ENCODE assay signal across 8 cellular contexts in genomic region chr5:65562731-65563701, GRCh38. TPM values are rescaled to one million over a fixed set of nuclear protein-coding genes. Genes with fewer than 3 reads are reported as not detected.
DNase-seq lines count a peak whose midpoint lies in the region; ATAC-seq and TF ChIP-seq lines count a peak whose summit lies in the region.

Gene CENPK, minus strand, starts transcription at chr5:65563168. Its CDS starts 8,261 bp downstream, at chr5:65554907.
Gene PPWD1, plus strand, starts transcription at chr5:65563296. Its CDS starts 15 bp downstream, at chr5:65563311.

- no peak within 1 kb of the TSS for H3K18ac ChIP-seq in mesendoderm (ENCODE audit: low read length)

- peaks cover 24% of the 10 kb centered on the region for H3K79me2 ChIP-seq in mesendoderm (ENCODE audit: control insufficient read depth, insufficient read depth, low read length)

- DNase-seq in COR-L47 (lab: John Stamatoyannopoulos, UW) (peak; percentile 95), HUDEP-2 (lab: John Stamatoyannopoulos, UW; ENCODE audit: unreplicated experiment in 76 of 76) (peak in 75 of 76 experiments; percentile 47 to 95 (median 90)), NT2/D1 (ENCODE audit: low read depth, low spot score) (peak; percentile 91), endodermal cell (peak; percentile 98), mesendoderm (peak; percentile 99)
- DNase-seq in activated CD8-positive, alpha-beta memory T cell treated with anti-CD3 and anti-CD28 coated beads, Interleukin-2, amount 10 ng/mL, durations not matched to agents 7 days and 5 days: peak; percentile 98
- DNase-seq in stimulated activated CD8-positive, alpha-beta memory T cell treated with anti-CD3 and anti-CD28 coated beads, Interleukin-15, amount 100 ng/mL, for 1 hour (ENCODE audit: low read depth): peak; percentile 90

- H3K27ac ChIP-seq in endodermal cell (ENCODE audit: low read depth, low read length) (peak within 1 kb of the TSS; percentile 89), mesendoderm (ENCODE audit: low read depth, low read length) (no peak within 1 kb of the TSS)

- no peak within 1 kb of the TSS for H2BK15ac ChIP-seq in mesendoderm (replicated peaks; ENCODE audit: low read depth)

- no peaks in the 10 kb centered on the region for H3K9me3 Mint-ChIP-seq in activated CD8-positive, alpha-beta memory T cell treated with anti-CD3 and anti-CD28 coated beads, Interleukin-2, amount 10 ng/mL, durations not matched to agents 7 days and 5 days (ENCODE audit: low read depth)
- no peaks in the 10 kb centered on the region for H3K9me3 Mint-ChIP-seq in endodermal cell

- H2AK5ac ChIP-seq in mesendoderm (ENCODE audit: low read length): no peak within 1 kb of the TSS

- TF ChIP-seq CTCF in endodermal cell (conservative IDR thresholded peaks at IDR 0.05): no peak

- H3K4me2 ChIP-seq in mesendoderm (ENCODE audit: low read length): peak within 1 kb of the TSS; percentile 83

- peak within 1 kb of the TSS; percentile 97 for H3K56ac ChIP-seq in mesendoderm (ENCODE audit: low read length)

- H4K5ac ChIP-seq in mesendoderm (ENCODE audit: low read length): peak within 1 kb of the TSS; percentile 44

- H3K36me3 Mint-ChIP-seq in activated CD8-positive, alpha-beta memory T cell treated with anti-CD3 and anti-CD28 coated beads, Interleukin-2, amount 10 ng/mL, durations not matched to agents 7 days and 5 days: peaks cover 37% of the 10 kb centered on the region
- H3K36me3 Mint-ChIP-seq in endodermal cell (ENCODE audit: low read depth): peaks cover 12% of the 10 kb centered on the region

- peaks cover 60% of the 10 kb centered on the region for H3K4me1 Mint-ChIP-seq in activated CD8-positive, alpha-beta memory T cell treated with anti-CD3 and anti-CD28 coated beads, Interleukin-2, amount 10 ng/mL, durations not matched to agents 7 days and 5 days
- peaks cover 13% of the 10 kb centered on the region for H3K4me1 Mint-ChIP-seq in endodermal cell

- H3K27me3 ChIP-seq in NT2/D1 (ENCODE audit: insufficient read depth, insufficient read length) (no peaks in the 10 kb centered on the region), endodermal cell (ENCODE audit: control insufficient read depth, insufficient read depth, low read length, poor library complexity, severe bottlenecking) (no peaks in the 10 kb centered on the region), mesendoderm (ENCODE audit: insufficient read depth, low read length, poor library complexity) (no peaks in the 10 kb centered on the region)

- H3K9me3 ChIP-seq in NT2/D1 (ENCODE audit: insufficient read depth, low read length) (no peaks in the 10 kb centered on the region), endodermal cell (ENCODE audit: control insufficient read depth, low read length) (no peaks in the 10 kb centered on the region)

- peak; percentile 99 for ATAC-seq in GM21381 (IDR thresholded peaks at IDR 0.05; ENCODE audit: unreplicated experiment)
- peak; percentile 99 for ATAC-seq in activated CD8-positive, alpha-beta memory T cell treated with anti-CD3 and anti-CD28 coated beads, Interleukin-2, amount 10 ng/mL, durations not matched to agents 7 days and 5 days

- 0 to 2% methylated on average over 24 to 51 of the region's 54 CpGs for WGBS in endodermal cell (ENCODE audit: insufficient coverage in 1 of 2, insufficient read length in 1 of 2), 2 experiments
- WGBS in mesendoderm (ENCODE audit: extremely low coverage, insufficient coverage, low lambda C conversion rate): no CpG with 5 or more reads among the region's 54 CpGs

- no peaks in the 10 kb centered on the region for H3K27me3 Mint-ChIP-seq in activated CD8-positive, alpha-beta memory T cell treated with anti-CD3 and anti-CD28 coated beads, Interleukin-2, amount 10 ng/mL, durations not matched to agents 7 days and 5 days
- no peaks in the 10 kb centered on the region for H3K27me3 Mint-ChIP-seq in endodermal cell (ENCODE audit: insufficient read depth)

- H3K4ac ChIP-seq in mesendoderm (ENCODE audit: low read depth, low read length): no peak within 1 kb of the TSS

- H3K4me3 ChIP-seq in NT2/D1 (ENCODE audit: insufficient read length, low read depth): peak within 1 kb of the TSS; percentile 98
- H3K4me3 ChIP-seq in endodermal cell (ENCODE audit: low read length): peak within 1 kb of the TSS; percentile 99
- peak within 1 kb of the TSS; percentile 98 for H3K4me3 ChIP-seq in mesendoderm (ENCODE audit: low read length)

- peaks cover 8% of the 10 kb centered on the region for H3K79me1 ChIP-seq in mesendoderm (ENCODE audit: low read length)

- H2BK120ac ChIP-seq in mesendoderm (ENCODE audit: low read depth, low read length): no peak within 1 kb of the TSS

- H3K23ac ChIP-seq in mesendoderm (ENCODE audit: low read length): no peak within 1 kb of the TSS

- peak within 1 kb of the TSS; percentile 99 for H3K27ac Mint-ChIP-seq in activated CD8-positive, alpha-beta memory T cell treated with anti-CD3 and anti-CD28 coated beads, Interleukin-2, amount 10 ng/mL, durations not matched to agents 7 days and 5 days
- H3K27ac Mint-ChIP-seq in endodermal cell: peak within 1 kb of the TSS; percentile 99

- peak within 1 kb of the TSS; percentile 97 for H3K9ac ChIP-seq in NT2/D1 (ENCODE audit: insufficient read length, low read depth)
- peak within 1 kb of the TSS; percentile 95 for H3K9ac ChIP-seq in endodermal cell (ENCODE audit: extremely low read depth, low read length, poor library complexity, severe bottlenecking)
- H3K9ac ChIP-seq in mesendoderm (ENCODE audit: low read length): peak within 1 kb of the TSS; percentile 95

- no peaks in the 10 kb centered on the region for H3K4me1 ChIP-seq in NT2/D1 (ENCODE audit: insufficient read depth, insufficient read length)
- no peaks in the 10 kb centered on the region for H3K4me1 ChIP-seq in endodermal cell (ENCODE audit: control insufficient read depth, insufficient read depth, low read length)
- H3K4me1 ChIP-seq in mesendoderm (ENCODE audit: control insufficient read depth, low read depth, low read length): no peaks in the 10 kb centered on the region

- H3K36me3 ChIP-seq in NT2/D1 (ENCODE audit: insufficient read depth, insufficient read length, low read length) (peaks cover 31% of the 10 kb centered on the region), endodermal cell (ENCODE audit: control insufficient read depth, insufficient read depth, low read length) (peaks cover 30% of the 10 kb centered on the region), mesendoderm (ENCODE audit: control insufficient read depth, insufficient read depth, low read length) (no peaks in the 10 kb centered on the region)

- H4K8ac ChIP-seq in mesendoderm (ENCODE audit: low read depth, low read length): no peak within 1 kb of the TSS

- CTCF ChIA-PET in activated CD8-positive, alpha-beta memory T cell treated with anti-CD3 and anti-CD28 coated beads, Interleukin-2, amount 10 ng/mL, durations not matched to agents 7 days and 5 days (lab: Charles Lee): interaction anchor here (0.9 to 2.1 kb wide), 6 partner anchors 11 to 80 kb away, joined by 3 to 8 read pairs (median 4); partner anchors contain the start of genes SHLD3 and TRAPPC13

- peak within 1 kb of the TSS; percentile 97 for H3K4me3 Mint-ChIP-seq in activated CD8-positive, alpha-beta memory T cell treated with anti-CD3 and anti-CD28 coated beads, Interleukin-2, amount 10 ng/mL, durations not matched to agents 7 days and 5 days
- peak within 1 kb of the TSS; percentile 84 for H3K4me3 Mint-ChIP-seq in endodermal cell

- no peak within 1 kb of the TSS for H2BK5ac ChIP-seq in mesendoderm (ENCODE audit: low read length)

RNA-seq across cellular contexts. Expression of gene CENPK, which starts in this region (rescaled TPM):
- total RNA-seq in activated CD8-positive, alpha-beta memory T cell treated with anti-CD3 and anti-CD28 coated beads, Interleukin-2, amount 10 ng/mL, durations not matched to agents 7 days and 5 days: 100 to 1,000 TPM in 1 of 2 experiments, 10 to 100 TPM in 1; 94.6 to 107 TPM
- 10 to 100 TPM; 49.9 to 66.7 TPM for total RNA-seq in endodermal cell
- polyA plus RNA-seq in endodermal cell (2013, experiment 1 of 2): 44.7 TPM
- polyA plus RNA-seq in endodermal cell (2013, experiment 2 of 2): 45.6 TPM
- polyA plus RNA-seq in mesendoderm (2013, experiment 1 of 2): 62.5 TPM
- polyA plus RNA-seq in mesendoderm (2013, experiment 2 of 2): 63.3 TPM

RNA-seq across cellular contexts. Expression of gene PPWD1, which starts in this region (rescaled TPM):
- 10 to 100 TPM; 49.0 to 54.1 TPM for total RNA-seq in activated CD8-positive, alpha-beta memory T cell treated with anti-CD3 and anti-CD28 coated beads, Interleukin-2, amount 10 ng/mL, durations not matched to agents 7 days and 5 days
- 10 to 100 TPM; 47.0 to 48.6 TPM for total RNA-seq in endodermal cell
- polyA plus RNA-seq in endodermal cell (2013, experiment 1 of 2): 44.8 TPM
- polyA plus RNA-seq in endodermal cell (2013, experiment 2 of 2): 43.6 TPM
- 33.4 TPM for polyA plus RNA-seq in mesendoderm (2013, experiment 1 of 2)
- 31.8 TPM for polyA plus RNA-seq in mesendoderm (2013, experiment 2 of 2)
